Comparison of ENCODE assay signal across 11 cellular contexts in the genomic region with DNA sequence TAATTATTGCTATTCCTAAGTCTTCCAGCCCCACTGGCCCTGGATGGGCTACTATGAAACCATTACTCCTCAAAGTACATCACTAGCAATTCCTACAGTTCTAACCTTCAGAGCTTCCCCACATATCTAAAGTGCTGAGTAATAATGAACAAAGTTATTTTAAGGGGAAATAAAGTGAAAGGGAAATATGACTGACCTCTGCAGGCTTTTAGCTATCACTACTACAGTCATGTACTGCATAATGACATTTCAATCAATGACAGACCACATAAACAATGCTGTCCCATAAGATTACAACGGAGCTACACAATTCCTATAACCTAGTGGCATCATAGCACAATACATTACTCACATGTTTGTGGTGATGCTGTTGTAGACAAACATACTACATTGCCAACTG. TPM values are rescaled to one million over a fixed set of nuclear protein-coding genes. Genes with fewer than 3 reads are reported as not detected.
DNase-seq lines count a peak whose midpoint lies in the region; ATAC-seq, FAIRE-seq and TF ChIP-seq lines count a peak whose summit lies in the region.
"Had no signal": no experiment of that assay in that cellular context is flagged by ENCODE, and none has a peak within 500 bp of the region (broad histone marks: within the 10 kb centered on the region; RNA-seq: fewer than 3 reads in every experiment).

No MANE protein-coding gene starts in this region.

- H3K36me3 Mint-ChIP-seq in activated CD4-positive, alpha-beta memory T cell treated with anti-CD3 and anti-CD28 coated beads for 36 hours: peaks cover 19% of the 10 kb centered on the region

- H3K4me3 ChIP-seq in IMR-90 (ENCODE audit: insufficient read depth, low read depth, low read length): no peak overlapping the region
- no peak overlapping the region for H3K4me3 ChIP-seq in fibroblast of pulmonary artery (replicated peaks; ENCODE audit: low read depth, low read length)
- H3K4me3 ChIP-seq: thoracic aorta had no signal

- no peak overlapping the region for H3K14ac ChIP-seq in IMR-90 (replicated peaks; ENCODE audit: low read depth, low read length)

- peak overlapping the region; percentile 49; the same call in 1 of the 2 replicates for H3K4me2 ChIP-seq in IMR-90 (ENCODE audit: low read depth, low read length)

- no peaks in the 10 kb centered on the region for H3K9me1 ChIP-seq in IMR-90 (ENCODE audit: insufficient read depth, low read length)

- H3K9me3 ChIP-seq in IMR-90 (ENCODE audit: control insufficient read depth, insufficient read depth, low read length): no peaks in the 10 kb centered on the region
- H3K9me3 ChIP-seq: thoracic aorta had no signal

- no peak; the same call in 1 of the 2 replicates for TF ChIP-seq RAD21 in IMR-90 (IDR thresholded peaks at IDR 0.05; ENCODE audit: low read length)

- H2AK5ac ChIP-seq in IMR-90 (ENCODE audit: low read depth, low read length): no peak overlapping the region

- no CpG with 5 or more reads among the region's 1 CpG for WGBS in IMR-90 (ENCODE audit: extremely low coverage in 2 of 2, insufficient read length in 1 of 2), 2 experiments

- H2AFZ ChIP-seq in IMR-90 (replicated peaks; ENCODE audit: low read length, poor library complexity): no peak overlapping the region

- no peaks in the 10 kb centered on the region for H3K27me3 Mint-ChIP-seq in activated CD4-positive, alpha-beta memory T cell treated with anti-CD3 and anti-CD28 coated beads for 36 hours

- in situ Hi-C loops in IMR-90 (cut with MboI; ENCODE audit: low sequenced_read_pairs): no loop called here

- no peak for TF ChIP-seq POLR2A in IMR-90 (IDR thresholded peaks at IDR 0.05; ENCODE audit: low read depth, low read length)
- no peak for TF ChIP-seq POLR2A in GM12891 (IDR thresholded peaks at IDR 0.05; ENCODE audit: low read depth, low read length)

- H3K4me3 Mint-ChIP-seq in activated CD4-positive, alpha-beta memory T cell treated with anti-CD3 and anti-CD28 coated beads for 36 hours: no peak overlapping the region

- POLR2A ChIA-PET in IMR-90 (lab: Charles Lee; ENCODE audit: unreplicated experiment): no interaction called here
- POLR2A ChIA-PET in activated CD4-positive, alpha-beta memory T cell treated with anti-CD3 and anti-CD28 coated beads for 36 hours (lab: Charles Lee): no interaction called here

- no peak overlapping the region for H2BK15ac ChIP-seq in IMR-90 (ENCODE audit: low read depth, low read length)

- peak overlapping the region; percentile 55 for H3K18ac ChIP-seq in IMR-90 (ENCODE audit: low read depth, low read length)

- H2BK20ac ChIP-seq in IMR-90 (ENCODE audit: low read depth, low read length): peak overlapping the region; percentile 39; the same call in 1 of the 2 replicates

- peak overlapping the region; percentile 52; the same call in 1 of the 2 replicates for H2BK120ac ChIP-seq in IMR-90 (ENCODE audit: low read depth, low read length)

- peak overlapping the region; percentile 95 for H2BK5ac ChIP-seq in IMR-90 (ENCODE audit: low read depth, low read length, poor library complexity, severe bottlenecking)

- H3K9ac ChIP-seq in IMR-90 (ENCODE audit: low read depth, low read length): no peak overlapping the region

- FAIRE-seq in GM19239 (lab: Jason Lieb, UNC) (no peak), GM12891 (lab: Jason Lieb, UNC) (no peak)

- H4K20me1 ChIP-seq in IMR-90 (ENCODE audit: insufficient read depth, low read length): no peaks in the 10 kb centered on the region

- H3K56ac ChIP-seq in IMR-90 (ENCODE audit: extremely low read depth, insufficient read depth, low read length): no peak overlapping the region

- peaks cover 3% of the 10 kb centered on the region for H3K4me1 Mint-ChIP-seq in activated CD4-positive, alpha-beta memory T cell treated with anti-CD3 and anti-CD28 coated beads for 36 hours (ENCODE audit: low read depth)

- H4K91ac ChIP-seq in IMR-90 (ENCODE audit: insufficient read depth, low read depth, low read length): no peak overlapping the region

- H3K27ac ChIP-seq in IMR-90 (ENCODE audit: insufficient read depth, low read length): no peak overlapping the region; the same call in 1 of the 2 replicates
- H3K27ac ChIP-seq: thoracic aorta, VCaP had no signal

- H4K8ac ChIP-seq in IMR-90 (ENCODE audit: low read depth in 2 of 2, low read length in 2 of 2): no peak overlapping the region; a peak in 1 of 4 replicates

- H3K79me1 ChIP-seq in IMR-90 (ENCODE audit: low read depth in 1 of 2, low read length in 2 of 2): peaks cover 3% of the 10 kb centered on the region in 2 experiments; a peak in 3 of 4 replicates

- BruUV-seq in IMR-90 (replicated peaks; lab: Mats Ljungman, UMichigan): no TSS peak

- peaks cover 6% of the 10 kb centered on the region; the same call in 1 of the 2 replicates for H3K4me1 ChIP-seq in IMR-90 (ENCODE audit: control insufficient read depth, insufficient read depth, low read length)

- dilution Hi-C loops in IMR-90 (cut with HindIII; ENCODE audit: low sequenced_read_pairs, unreplicated experiment): no loop called here

- no peaks in the 10 kb centered on the region for H3K27me3 ChIP-seq in IMR-90 (ENCODE audit: control insufficient read depth, insufficient read depth, low read length)

- ATAC-seq in GM21576 (IDR thresholded peaks at IDR 0.05; ENCODE audit: unreplicated experiment): peak; percentile 44
- peak; percentile 77 for ATAC-seq in IMR-90 (ENCODE audit: low read depth)

- H3K23ac ChIP-seq in IMR-90 (ENCODE audit: low read depth, low read length): no peak overlapping the region

- no peak overlapping the region for H3K27ac Mint-ChIP-seq in activated CD4-positive, alpha-beta memory T cell treated with anti-CD3 and anti-CD28 coated beads for 36 hours

- no peak overlapping the region for H3K4ac ChIP-seq in IMR-90 (ENCODE audit: low read depth, low read length)

- CTCF ChIA-PET in IMR-90 (lab: Yijun Ruan, JAX): interaction anchor here (0.5 to 1.9 kb wide), 4 partner anchors 11 to 178 kb away, joined by 3 to 9 read pairs (median 4); no protein-coding TSS in a partner anchor
- CTCF ChIA-PET in activated CD4-positive, alpha-beta memory T cell treated with anti-CD3 and anti-CD28 coated beads for 36 hours (lab: Charles Lee): interaction anchor here (0.7 to 4.3 kb wide), 5 partner anchors 11 to 275 kb away, joined by 3 to 85 read pairs (median 11); no protein-coding TSS in a partner anchor

- H4K5ac ChIP-seq in IMR-90 (ENCODE audit: low read depth, low read length): no peak overlapping the region

- DNase-seq in ELR (ENCODE audit: low read depth) (peak; percentile 68), IMR-90 (peak; percentile 74), fibroblast of pulmonary artery (ENCODE audit: low read depth) (peak; percentile 82), GM19239 (ENCODE audit: insufficient read length, low spot score) (no peak), GM12891 (ENCODE audit: insufficient read length, low spot score) (no peak), NCI-H2196 treated with DMSO at 0.1 percent for 48 hours (lab: John Stamatoyannopoulos, UW; ENCODE audit: unreplicated experiment) (no peak)
- DNase-seq in activated CD4-positive, alpha-beta memory T cell treated with anti-CD3 and anti-CD28 coated beads for 36 hours: no peak
- DNase-seq: GDM1 had no signal

- peaks cover 3% of the 10 kb centered on the region for H3K36me3 ChIP-seq in IMR-90 (ENCODE audit: control insufficient read depth, insufficient read depth, low read length)

- H2AK9ac ChIP-seq in IMR-90 (replicated peaks; ENCODE audit: low read depth, low read length, poor library complexity): no peak overlapping the region

- no peaks in the 10 kb centered on the region for H3K9me3 Mint-ChIP-seq in activated CD4-positive, alpha-beta memory T cell treated with anti-CD3 and anti-CD28 coated beads for 36 hours

- peak; percentile 46 for TF ChIP-seq CTCF in IMR-90 (conservative IDR thresholded peaks at IDR 0.05; ENCODE audit: low read depth, low read length)
- TF ChIP-seq CTCF in fibroblast of pulmonary artery (IDR thresholded peaks at IDR 0.05; ENCODE audit: low read length, missing control alignments): peak; percentile 40

- intact Hi-C loops in IMR-90 (cut with micrococcal nuclease): loop anchor here (5.0 kb wide), 1 partner anchor 352 kb away; no protein-coding TSS in a partner anchor
- intact Hi-C loops in activated CD4-positive, alpha-beta memory T cell treated with anti-CD3 and anti-CD28 coated beads for 36 hours (cut with micrococcal nuclease): no loop called here

TF ChIP-seq in IMR-90, 13 proteins besides CTCF, POLR2A, EP300 and RAD21:
- TF ChIP-seq SMC3 (IDR thresholded peaks at IDR 0.05; ENCODE audit: low read depth, low read length) (no peak; the same call in 1 of the 2 replicates), MAFK (IDR thresholded peaks at IDR 0.05; ENCODE audit: low read depth, low read length) (peak; percentile 61), NFE2L2 (IDR thresholded peaks at IDR 0.05; ENCODE audit: low read depth, low read length) (peak; percentile 92)

TF ChIP-seq in GM12891, 5 proteins besides CTCF, POLR2A, EP300 and RAD21:
- TF ChIP-seq PAX5 (IDR thresholded peaks at IDR 0.05; ENCODE audit: insufficient read depth, low read length, severe bottlenecking) (no peak), SPI1 (IDR thresholded peaks at IDR 0.05; ENCODE audit: low read depth, low read length) (no peak), TAF1 (IDR thresholded peaks at IDR 0.05; ENCODE audit: low read depth, low read length) (no peak), POU2F2 (IDR thresholded peaks at IDR 0.05; ENCODE audit: low read depth, low read length) (no peak), POLR2AphosphoS5 (IDR thresholded peaks at IDR 0.05; ENCODE audit: low read depth, low read length) (no peak)

RNA-seq across cellular contexts. Expression of a gene that starts 22.1 kb away (rescaled TPM):
- total RNA-seq in IMR-90 (2012; rRNA removed): 8.6 and 15.3 TPM in 2 replicates
- 1.3 and 1.9 TPM in 2 replicates for polyA plus RNA-seq in IMR-90 (2012; rRNA removed)
- polyA plus RNA-seq in IMR-90 (2012; cell fraction: cytosol; rRNA removed): 0.15 and 0.23 TPM in 2 replicates
- polyA plus RNA-seq in IMR-90 (2012; cell fraction: nucleus; rRNA removed; ENCODE audit: low replicate concordance): 0.29 and 3.3 TPM in 2 replicates
- 1 to 10 TPM; 5.7 to 5.8 TPM for total RNA-seq in activated CD4-positive, alpha-beta memory T cell treated with anti-CD3 and anti-CD28 coated beads for 36 hours
- polyA plus RNA-seq in GM12891 (2012; ENCODE audit: low read depth, missing spikeins): 0.72 TPM

RNA-seq across cellular contexts. Expression of a gene that starts 32.5 kb away (rescaled TPM):
- 27.8 and 53.3 TPM in 2 replicates for total RNA-seq in IMR-90 (2012; rRNA removed)
- polyA plus RNA-seq in IMR-90 (2012; rRNA removed): 5.2 and 7.1 TPM in 2 replicates
- polyA plus RNA-seq in IMR-90 (2012; cell fraction: cytosol; rRNA removed): 0.23 and 0.62 TPM in 2 replicates
- polyA plus RNA-seq in IMR-90 (2012; cell fraction: nucleus; rRNA removed; ENCODE audit: low replicate concordance): 0.92 and 6.7 TPM in 2 replicates
- total RNA-seq in activated CD4-positive, alpha-beta memory T cell treated with anti-CD3 and anti-CD28 coated beads for 36 hours: 10 to 100 TPM; 46.4 to 48.8 TPM
- 8.4 TPM for polyA plus RNA-seq in GM12891 (2012; ENCODE audit: low read depth, missing spikeins)

Comparison
In these comparisons a context has a peak if more than half of its experiments do, and no peak if none do; other contexts are left out.
1. DNase-seq: peak in ELR (single experiment), IMR-90 (single experiment) and fibroblast of pulmonary artery (single experiment); none in GM19239 (single experiment), activated CD4-positive, alpha-beta memory T cell treated with anti-CD3 and anti-CD28 coated beads for 36 hours (single experiment), GM12891 (single experiment) and NCI-H2196 treated with DMSO at 0.1 percent for 48 hours (single experiment).